Comparison of ENCODE assay signal across 8 cellular contexts in the genomic region with DNA sequence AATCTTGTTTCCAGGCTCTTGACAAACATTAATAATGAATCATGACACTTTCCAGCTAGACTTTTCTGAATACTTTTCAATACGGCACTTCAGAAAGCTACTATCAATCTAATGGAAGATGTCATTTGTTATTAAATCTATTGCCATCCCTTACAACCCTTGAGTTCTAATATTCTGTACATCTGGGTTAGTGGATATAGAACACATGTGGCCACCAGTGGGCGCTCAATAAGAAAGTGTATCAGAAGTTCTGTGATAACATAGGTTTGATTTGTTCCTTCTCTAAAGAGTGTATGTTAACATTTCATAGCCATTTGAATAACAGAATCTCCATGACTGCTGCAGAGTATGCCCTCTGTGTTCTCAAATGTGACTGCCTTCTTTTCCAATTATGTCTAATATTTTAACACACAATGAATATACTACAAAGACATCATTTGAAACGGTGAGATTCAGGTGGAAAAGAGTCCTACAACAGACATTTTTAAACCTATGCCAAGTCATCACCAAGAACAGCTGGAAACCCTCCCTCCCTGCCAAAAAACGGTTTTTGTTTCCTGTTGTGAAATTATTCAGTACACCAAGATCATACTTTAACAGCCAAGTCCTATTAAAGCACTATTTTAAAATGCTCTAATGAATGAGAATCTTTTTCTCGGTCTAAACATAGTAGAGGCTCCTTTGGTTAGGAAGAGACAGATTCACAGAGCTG. TPM values are rescaled to one million over a fixed set of nuclear protein-coding genes. Genes with fewer than 3 reads are reported as not detected.
DNase-seq lines count a peak whose midpoint lies in the region; ATAC-seq and TF ChIP-seq lines count a peak whose summit lies in the region.

No MANE protein-coding gene starts in this region.

- no peak for ATAC-seq in GM21576 (IDR thresholded peaks at IDR 0.05; ENCODE audit: unreplicated experiment)
- no peak for ATAC-seq in GM18505 (IDR thresholded peaks at IDR 0.05; ENCODE audit: unreplicated experiment)

- H3K36me3 Mint-ChIP-seq in osteocyte (ENCODE audit: unreplicated experiment) = no peaks in the 10 kb centered on the region

- H3K4me1 Mint-ChIP-seq in osteocyte (ENCODE audit: unreplicated experiment) = peaks cover 5% of the 10 kb centered on the region

- DNase-seq in D341Med (ENCODE audit: low spot score) (peak; percentile 32), erythroblast (lab: John Stamatoyannopoulos, UW) (peak; percentile 24 to 54), osteocyte (ENCODE audit: extremely low spot score, unreplicated experiment) (no peak), midbrain (lab: John Stamatoyannopoulos, UW) (no peak)
- DNase-seq in Jurkat, Clone E6-1 (ENCODE audit: low read depth, low spot score) = peak; percentile 53

- H3K9me3 Mint-ChIP-seq in osteocyte (ENCODE audit: unreplicated experiment) = no peaks in the 10 kb centered on the region

- TF ChIP-seq POLR2A in erythroblast (IDR thresholded peaks at IDR 0.05; ENCODE audit: low read length) (no peak), GM18505 (IDR thresholded peaks at IDR 0.05; ENCODE audit: borderline replicate concordance, extremely low read depth, insufficient read depth, insufficient read length) (no peak)

- no peak overlapping the region for H3K4me3 Mint-ChIP-seq in osteocyte (ENCODE audit: unreplicated experiment)

- TF ChIP-seq CTCF in VCaP (conservative IDR thresholded peaks at IDR 0.05) (peak; percentile 79), osteocyte (IDR thresholded peaks at IDR 0.05) (peak; percentile 62)

- no peak overlapping the region for H3K27ac Mint-ChIP-seq in osteocyte (ENCODE audit: unreplicated experiment)

- H3K27me3 Mint-ChIP-seq in osteocyte (ENCODE audit: unreplicated experiment) = peaks cover 45% of the 10 kb centered on the region

- no peak overlapping the region for H3K4me3 ChIP-seq in Jurkat, Clone E6-1 (ENCODE audit: low read length)

- no peak overlapping the region for H3K27ac ChIP-seq in VCaP

RNA-seq across cellular contexts. Expression of a gene that starts 22.2 kb away (rescaled TPM):
- 53.0 TPM for polyA plus RNA-seq in Jurkat, Clone E6-1 (2012; ENCODE audit: insufficient read depth, insufficient read length)
- 0.48 and 0.78 TPM in 2 replicates for total RNA-seq in osteocyte

Comparison
In these comparisons a context has a peak if more than half of its experiments do, and no peak if none do; other contexts are left out.
1. DNase-seq: peak in D341Med (single experiment), Jurkat, Clone E6-1 (single experiment) and erythroblast (2 of 2); none in osteocyte (single experiment) and midbrain (single experiment).